9 cellular contexts compared by ENCODE assay signal in the genomic region with DNA sequence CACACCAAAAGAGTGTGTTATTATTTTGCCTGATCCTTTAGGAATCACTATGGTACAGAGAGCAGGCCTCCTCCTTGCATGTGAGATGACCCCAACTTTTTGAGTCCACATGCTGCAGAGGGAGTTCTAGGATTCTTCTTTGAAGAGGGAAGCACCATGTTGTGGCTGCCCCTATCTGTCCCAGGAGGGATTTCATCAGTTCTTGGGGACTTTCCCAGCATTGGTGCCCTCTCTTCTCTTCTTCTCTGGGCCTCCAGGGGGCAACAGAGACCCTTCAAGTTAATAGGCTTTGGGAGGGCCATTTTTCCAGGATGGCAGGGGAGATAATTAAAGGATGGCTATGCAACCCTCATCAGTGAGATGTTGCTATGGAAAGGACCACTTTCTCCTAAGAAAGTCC. TPM values are rescaled to one million over a fixed set of nuclear protein-coding genes. Genes with fewer than 3 reads are reported as not detected.
DNase-seq lines count a peak whose midpoint lies in the region; ATAC-seq and TF ChIP-seq lines count a peak whose summit lies in the region.
"Had no signal": no experiment of that assay in that cellular context is flagged by ENCODE, and none has a peak within 500 bp of the region (broad histone marks: within the 10 kb centered on the region; RNA-seq: fewer than 3 reads in every experiment).

No MANE protein-coding gene starts in this region.

- in situ Hi-C loops in gastrocnemius medialis (cut with MboI; ENCODE audit: low sequenced_read_pairs in 4 of 4), result no loop called here

- intact Hi-C loops in psoas muscle (cut with DNase I) (no loop called here), gastrocnemius medialis (cut with DNase I; ENCODE audit: low total_unique reads) (no loop called here)

- H3K27ac ChIP-seq in psoas muscle (no peak overlapping the region), gastrocnemius medialis (no peak overlapping the region)

- H3K27me3 ChIP-seq in adipocyte (replicated peaks; ENCODE audit: control insufficient read depth, insufficient read depth, low read length) (no peaks in the 10 kb centered on the region), psoas muscle (ENCODE audit: insufficient read depth in 3 of 3, low read length in 2 of 3) (no peaks in the 10 kb centered on the region), gastrocnemius medialis (no peaks in the 10 kb centered on the region)

- peak; percentile 5 for TF ChIP-seq CTCF in psoas muscle (IDR thresholded peaks at IDR 0.05)
- TF ChIP-seq CTCF in gastrocnemius medialis (IDR thresholded peaks at IDR 0.05 in 4 of 5, conservative IDR thresholded peaks at IDR 0.05 in 1 of 5), result no peak

- no peak overlapping the region for H3K9ac ChIP-seq in adipocyte (ENCODE audit: low read length)

- H3K9me3 ChIP-seq in adipocyte (ENCODE audit: control insufficient read depth, low read length) (no peaks in the 10 kb centered on the region), psoas muscle (no peaks in the 10 kb centered on the region), gastrocnemius medialis (no peaks in the 10 kb centered on the region)

- H3K4me3 ChIP-seq in adipocyte (ENCODE audit: low read length), result no peak overlapping the region
- no peak overlapping the region for H3K4me3 ChIP-seq in psoas muscle
- H3K4me3 ChIP-seq in gastrocnemius medialis, result no peak overlapping the region

- H3K36me3 ChIP-seq in adipocyte (ENCODE audit: control insufficient read depth, insufficient read depth, low read length, severe bottlenecking), result no peaks in the 10 kb centered on the region
- no peaks in the 10 kb centered on the region for H3K36me3 ChIP-seq in psoas muscle (ENCODE audit: insufficient read depth in 1 of 2, low read depth in 1 of 2)
- no peaks in the 10 kb centered on the region for H3K36me3 ChIP-seq in gastrocnemius medialis

- TF ChIP-seq POLR2A in gastrocnemius medialis (IDR thresholded peaks at IDR 0.05), result no peak

- peaks cover 7% of the 10 kb centered on the region for H3K4me1 ChIP-seq in adipocyte (ENCODE audit: control insufficient read depth, insufficient read depth, low read length)
- no peaks in the 10 kb centered on the region for H3K4me1 ChIP-seq in psoas muscle
- H3K4me1 ChIP-seq in gastrocnemius medialis, result no peaks in the 10 kb centered on the region

- DNase-seq in activated T-cell treated with anti-CD3 and anti-CD28 coated beads for 48 hours (ENCODE audit: low read depth) (peak; percentile 1), HT1080 (ENCODE audit: low read depth) (peak; percentile 65), adipocyte (ENCODE audit: low read depth) (peak; percentile 22), psoas muscle (no peak), NCI-H2196 treated with DMSO at 0.1 percent for 48 hours (lab: John Stamatoyannopoulos, UW; ENCODE audit: unreplicated experiment) (no peak), gastrocnemius medialis (no peak)
- no peak for DNase-seq in activated T-cell treated with anti-CD3 and anti-CD28 coated beads, Interleukin-2, amount 50 U/mL, for 1 hour

- ATAC-seq in GM21515 (IDR thresholded peaks at IDR 0.05; ENCODE audit: unreplicated experiment) (peak; percentile 71), psoas muscle (no peak), gastrocnemius medialis (no peak)

RNA-seq across cellular contexts. Expression of a gene that starts 3.6 kb away (rescaled TPM):
- total RNA-seq in HT1080 (2014; rRNA removed; shearing (Covaris generic)), result 7.9 and 9.4 TPM in 2 replicates
- 7.9 and 8.1 TPM in 2 replicates for polyA plus RNA-seq in HT1080 (2015; cell fraction: cytosol; rRNA removed)
- polyA plus RNA-seq in HT1080 (2015; cell fraction: nucleus; rRNA removed), result 19.8 and 20.7 TPM in 2 replicates
- total RNA-seq in psoas muscle (under 1 TPM in 3 of 4 donors, not detected in 1; 0.17 to 0.77 (median 0.54) TPM), gastrocnemius medialis (not detected)
- 1 to 10 TPM in 1 of 3 donors, under 1 TPM in 2; 0.03 to 4.7 (median 0.25) TPM for polyA plus RNA-seq in psoas muscle
- total RNA-seq: subcutaneous adipose tissue had no signal

RNA-seq across cellular contexts. Expression of a gene that starts 14.0 kb away (rescaled TPM):
- total RNA-seq in HT1080 (2014; rRNA removed; shearing (Covaris generic)), result not detected in 2 replicates
- polyA plus RNA-seq in HT1080 (2015; cell fraction: cytosol; rRNA removed), result not detected in 2 replicates
- polyA plus RNA-seq in HT1080 (2015; cell fraction: nucleus; rRNA removed), result 0.07 TPM in 1 of 2 replicates, not detected in the other
- not detected for total RNA-seq in psoas muscle
- polyA plus RNA-seq in psoas muscle, result under 1 TPM in 2 of 3 donors, not detected in 1; 0.14 to 0.17 TPM
- total RNA-seq in gastrocnemius medialis, result not detected
- total RNA-seq: subcutaneous adipose tissue had no signal

RNA-seq across cellular contexts. Expression of a gene that starts 49.0 kb away (rescaled TPM):
- total RNA-seq in HT1080 (2014; rRNA removed; shearing (Covaris generic)), result 19.5 and 20.0 TPM in 2 replicates
- 0.79 and 0.85 TPM in 2 replicates for polyA plus RNA-seq in HT1080 (2015; cell fraction: cytosol; rRNA removed)
- polyA plus RNA-seq in HT1080 (2015; cell fraction: nucleus; rRNA removed), result 2.4 and 5.1 TPM in 2 replicates
- total RNA-seq in psoas muscle (1 to 10 TPM in 2 of 4 donors, under 1 TPM in 2; 0.17 to 5.7 (median 0.94) TPM), gastrocnemius medialis (100 to 1,000 TPM in 1 of 4 donors, 10 to 100 TPM in 3; 10.4 to 201 (median 80.5) TPM)
- 1 to 10 TPM in 2 of 3 donors, under 1 TPM in 1; 0.68 to 7.3 (median 2.0) TPM for polyA plus RNA-seq in psoas muscle

Comparison
In these comparisons a context has a peak if more than half of its experiments do, and no peak if none do; other contexts are left out.
1. DNase-seq: peak in activated T-cell treated with anti-CD3 and anti-CD28 coated beads for 48 hours (single experiment), HT1080 (single experiment) and adipocyte (single experiment); none in activated T-cell treated with anti-CD3 and anti-CD28 coated beads, Interleukin-2, amount 50 U/mL, for 1 hour (single experiment), psoas muscle (0 of 2), NCI-H2196 treated with DMSO at 0.1 percent for 48 hours (single experiment) and gastrocnemius medialis (0 of 2).